Comparison of ENCODE assay signal across 21 cellular contexts in the genomic region with DNA sequence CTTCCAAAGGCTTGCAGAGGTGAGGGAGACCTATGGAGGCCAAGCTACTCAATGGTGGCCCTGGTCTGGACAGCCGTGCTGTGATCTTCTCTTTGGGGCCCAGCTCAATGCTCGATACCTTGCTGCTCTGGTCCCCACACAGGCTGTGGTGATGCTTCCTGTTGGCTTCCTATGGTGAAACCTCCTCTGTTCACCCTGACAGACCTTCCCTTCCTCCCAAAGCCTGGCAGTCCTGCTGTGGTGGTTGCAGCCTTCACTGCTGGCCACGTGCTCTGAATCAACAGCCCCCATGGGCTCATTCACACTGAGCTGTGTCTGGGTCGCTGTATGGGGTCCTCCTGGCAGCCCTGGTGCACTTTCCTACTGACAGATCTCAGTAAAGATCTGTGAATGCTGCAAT. TPM values are rescaled to one million over a fixed set of nuclear protein-coding genes. Genes with fewer than 3 reads are reported as not detected.
"Had no signal": no experiment of that assay in that cellular context is flagged by ENCODE, and none has a peak within 500 bp of the region (broad histone marks: within the 10 kb centered on the region; RNA-seq: fewer than 3 reads in every experiment).

No MANE protein-coding gene starts in this region.

- H3K4me1 ChIP-seq: neural progenitor cell, psoas muscle, tibial artery, vagina had no signal

- H3K36me3 ChIP-seq: neural progenitor cell, ovary, tibial artery, vagina had no signal

- H3K27me3 ChIP-seq: neural progenitor cell, ovary, tibial artery, vagina had no signal

- DNase-seq: activated CD4-positive, alpha-beta T cell treated with anti-CD3 and anti-CD28 coated beads, Interleukin-2, amount 50 U/mL, for 48 hours; activated gamma-delta T cell; amygdala; dorsolateral prefrontal cortex; hypothalamus; midbrain; ovary; psoas muscle; right cardiac atrium; stimulated activated CD4-positive, alpha-beta T cell treated with anti-CD3 and anti-CD28 coated beads, Interleukin-2, amount 100 ng/mL, for 24 hours; stimulated activated naive CD4-positive, alpha-beta T cell treated with Interleukin-2 at 50 U/mL for 16 hours; substantia nigra; tibial artery had no signal

- H3K4me2 ChIP-seq: neural progenitor cell had no signal

- H2AFZ ChIP-seq: neural progenitor cell had no signal

- H3K9ac ChIP-seq: neural progenitor cell had no signal

- H3K9me3 Mint-ChIP-seq: neural progenitor cell had no signal

- H3K9me3 ChIP-seq: ovary, psoas muscle, tibial artery, vagina had no signal

- H3K4me3 Mint-ChIP-seq: activated naive CD8-positive, alpha-beta T cell; neural progenitor cell had no signal

- H3K36me3 Mint-ChIP-seq: activated naive CD8-positive, alpha-beta T cell; neural progenitor cell had no signal

- H3K27ac Mint-ChIP-seq: activated naive CD8-positive, alpha-beta T cell; neural progenitor cell had no signal

- H3K27me3 Mint-ChIP-seq: activated naive CD8-positive, alpha-beta T cell had no signal

- ATAC-seq: psoas muscle, right cardiac atrium had no signal

- H3K4me3 ChIP-seq: dorsolateral prefrontal cortex, lung, neural progenitor cell, ovary, psoas muscle, tibial artery, vagina had no signal

- H3K27ac ChIP-seq: dorsolateral prefrontal cortex, neural progenitor cell, ovary, psoas muscle, tibial artery, vagina had no signal

- H3K4me1 Mint-ChIP-seq: neural progenitor cell had no signal

RNA-seq across cellular contexts. Expression of a gene that starts 31.0 kb away (rescaled TPM):
- total RNA-seq: epithelial cell of proximal tubule; skeletal muscle tissue; T-helper 2 cell treated with Interferon-gamma antibody and Interleukin-4, amounts not matched to agents 100 ng/mL and 5 ng/mL, for 36 hours had no signal
- polyA plus RNA-seq: keratinocyte, ovary had no signal
